In genomic region chr6:150253489-150253888, GRCh38 we compare ENCODE assay signal across 22 cellular contexts.
"Had no signal": no experiment of that assay in that cellular context is flagged by ENCODE, and none has a peak within 500 bp of the region (broad histone marks: within the 10 kb centered on the region; RNA-seq: fewer than 3 reads in every experiment).

No MANE protein-coding gene starts in this region.

- DNase-seq: activated CD4-positive, CD25-positive, alpha-beta regulatory T cell; activated CD8-positive, alpha-beta T cell treated with anti-CD3 and anti-CD28 coated beads, Interleukin-2, amount 10 ng/mL, durations not matched to agents 7 days and 5 days; activated naive CD4-positive, alpha-beta T cell treated with Interleukin-2 at 50 U/mL for 16 hours; activated naive CD8-positive, alpha-beta T cell treated with anti-CD3 and anti-CD28 coated beads, Interleukin-2, amount 10 ng/mL, durations not matched to agents 7 days and 5 days; activated T-cell treated with anti-CD3 and anti-CD28 coated beads, Interleukin-2, amount 50 U/mL, for 48 hours; brain microvascular endothelial cell; cortex of kidney; effector memory CD8-positive, alpha-beta T cell; left cardiac atrium; left ventricle myocardium superior; naive B cell; occipital lobe; right cardiac atrium; stimulated activated CD4-positive, alpha-beta T cell treated with anti-CD3 and anti-CD28 coated beads, Interleukin-4, amount 100 ng/mL, for 1 hour; stimulated activated naive CD8-positive, alpha-beta T cell treated with anti-CD3 and anti-CD28 coated beads, Interleukin-15, Interleukin-2, amounts not matched to agents 100 U/mL and 50 U/mL, for 24 hours; testis; uterus had no signal

- H3K4me1 Mint-ChIP-seq: naive B cell had no signal

- H3K9me3 ChIP-seq: ascending aorta, testis, uterus had no signal

- H3K27ac Mint-ChIP-seq: activated CD4-positive, alpha-beta T cell treated with anti-CD3 and anti-CD28 coated beads for 36 hours; activated CD8-positive, alpha-beta memory T cell treated with anti-CD3 and anti-CD28 coated beads, Interleukin-2, amount 10 ng/mL, durations not matched to agents 7 days and 5 days; activated CD8-positive, alpha-beta T cell treated with anti-CD3 and anti-CD28 coated beads, Interleukin-2, amount 10 ng/mL, durations not matched to agents 7 days and 5 days; activated naive CD8-positive, alpha-beta T cell treated with anti-CD3 and anti-CD28 coated beads, Interleukin-2, amount 10 ng/mL, durations not matched to agents 7 days and 5 days; neural progenitor cell had no signal

- ATAC-seq: activated CD8-positive, alpha-beta T cell treated with anti-CD3 and anti-CD28 coated beads, Interleukin-2, amount 10 ng/mL, durations not matched to agents 7 days and 5 days; effector memory CD8-positive, alpha-beta T cell had no signal

- H3K9me3 Mint-ChIP-seq: effector memory CD8-positive, alpha-beta T cell; neural progenitor cell had no signal

- H3K27me3 ChIP-seq: ascending aorta, brain microvascular endothelial cell, neural progenitor cell, testis, uterus had no signal

- H3K4me3 Mint-ChIP-seq: activated CD4-positive, alpha-beta T cell treated with anti-CD3 and anti-CD28 coated beads for 36 hours; activated CD8-positive, alpha-beta memory T cell treated with anti-CD3 and anti-CD28 coated beads, Interleukin-2, amount 10 ng/mL, durations not matched to agents 7 days and 5 days; activated CD8-positive, alpha-beta T cell treated with anti-CD3 and anti-CD28 coated beads, Interleukin-2, amount 10 ng/mL, durations not matched to agents 7 days and 5 days; activated naive CD8-positive, alpha-beta T cell treated with anti-CD3 and anti-CD28 coated beads, Interleukin-2, amount 10 ng/mL, durations not matched to agents 7 days and 5 days; effector memory CD8-positive, alpha-beta T cell; naive B cell; neural progenitor cell had no signal

- H3K36me3 ChIP-seq: ascending aorta, brain microvascular endothelial cell, heart right ventricle, neural progenitor cell, uterus had no signal

- H3K4me1 ChIP-seq: ascending aorta, neural progenitor cell, testis, uterus had no signal

- H3K27ac ChIP-seq: ascending aorta, brain microvascular endothelial cell, neural progenitor cell, testis, uterus had no signal

- H3K4me3 ChIP-seq: ascending aorta, heart right ventricle, neural progenitor cell, testis, uterus had no signal

- H3K36me3 Mint-ChIP-seq: naive B cell, neural progenitor cell had no signal
